ENCODE assay signal across 15 cellular contexts in the genomic region with DNA sequence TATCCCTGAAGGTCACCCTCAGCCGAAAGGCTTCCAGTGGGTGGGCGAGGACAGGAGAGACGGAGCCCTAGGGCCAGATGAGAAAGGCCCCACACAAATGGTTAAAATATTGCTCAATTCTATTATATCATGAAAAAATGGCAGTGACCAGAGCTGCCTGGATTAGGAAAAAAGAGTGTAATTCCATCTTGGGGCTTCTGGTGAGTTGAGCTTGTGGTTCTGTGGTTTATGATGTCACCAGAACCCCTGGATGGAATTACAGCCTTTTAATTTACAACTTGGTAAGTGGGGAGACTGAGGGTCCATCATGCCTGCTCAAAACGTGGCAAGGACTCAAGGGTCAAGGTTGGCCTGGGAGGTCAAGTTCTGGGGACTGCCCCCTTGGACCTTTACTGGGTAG. TPM values are rescaled to one million over a fixed set of nuclear protein-coding genes. Genes with fewer than 3 reads are reported as not detected.
A peak's percentile ranks its signal among the peaks of the same experiment; 100 is the strongest.
DNase-seq lines count a peak whose midpoint lies in the region; ATAC-seq, FAIRE-seq and TF ChIP-seq lines count a peak whose summit lies in the region.
"Had no signal": no experiment of that assay in that cellular context is flagged by ENCODE, and none has a peak within 500 bp of the region (broad histone marks: within the 10 kb centered on the region; RNA-seq: fewer than 3 reads in every experiment).

No MANE protein-coding gene starts in this region.

- H3K9me3 Mint-ChIP-seq in WTC11: peaks cover 12% of the 10 kb centered on the region
- H3K9me3 Mint-ChIP-seq: H9 had no signal

- H3K27ac Mint-ChIP-seq in WTC11: no peak overlapping the region
- H3K27ac Mint-ChIP-seq: H9 had no signal

- CTCF ChIA-PET in WTC11 (lab: Charles Lee): interaction anchor here (0.7 to 3.0 kb wide), 3 partner anchors 13 to 198 kb away, joined by 3 to 11 read pairs (median 4); no protein-coding TSS in a partner anchor

- H3K4me1 Mint-ChIP-seq in WTC11: no peaks in the 10 kb centered on the region
- H3K4me1 Mint-ChIP-seq: H9 had no signal

- TF ChIP-seq CTCF in AG10803 (conservative IDR thresholded peaks at IDR 0.05; ENCODE audit: low read length) (no peak), WTC11 (IDR thresholded peaks at IDR 0.05) (no peak), body of pancreas (IDR thresholded peaks at IDR 0.05) (no peak)

- intact Hi-C loops in body of pancreas (cut with DNase I): no loop called here

- no peak overlapping the region for H3K4me3 Mint-ChIP-seq in WTC11
- H3K4me3 Mint-ChIP-seq: H9 had no signal

- WGBS in body of pancreas, 2 donors: 74 to 80% methylated on average over 4 of the region's 4 CpGs

- POLR2A ChIA-PET in WTC11 (lab: Charles Lee): interaction anchor here (0.7 kb wide), 1 partner anchor 91 kb away, joined by 6 read pairs; no protein-coding TSS in a partner anchor

- H3K4me1 ChIP-seq in body of pancreas: no peaks in the 10 kb centered on the region

- H3K9me3 ChIP-seq in body of pancreas: no peaks in the 10 kb centered on the region

- peak; percentile 6 for DNase-seq in AG10803 (ENCODE audit: low read depth)
- DNase-seq in HTR-8/SVneo (ENCODE audit: insufficient read length, low spot score): peak; percentile 8
- peak; percentile 67 for DNase-seq in amniotic epithelial cell (ENCODE audit: low read depth)
- DNase-seq in glomerular visceral epithelial cell (ENCODE audit: extremely low spot score): peak; percentile 59
- no peak for DNase-seq in WTC11 (ENCODE audit: low spot score)
- DNase-seq in NCI-H2029 treated with DMSO at 0.1 percent for 48 hours (lab: John Stamatoyannopoulos, UW): no peak
- DNase-seq in body of pancreas: no peak
- DNase-seq: DND-41, H9, NCI-H1092, NCI-H2227 treated with DMSO at 0.1 percent for 48 hours, NCI-H524 treated with DMSO at 0.1 percent for 48 hours had no signal

- no peak overlapping the region for H3K4me3 ChIP-seq in AG10803 (ENCODE audit: low read length)
- no peak overlapping the region for H3K4me3 ChIP-seq in body of pancreas

- H3K27me3 Mint-ChIP-seq in WTC11 (ENCODE audit: low read depth): peaks cover 19% of the 10 kb centered on the region

- H3K36me3 ChIP-seq in body of pancreas (replicated peaks in 1 of 2; ENCODE audit: insufficient read depth in 1 of 2, low read depth in 2 of 2): no peaks in the 10 kb centered on the region

- no peak for ATAC-seq in WTC11
- no peak for ATAC-seq in GM19324 (IDR thresholded peaks at IDR 0.05; ENCODE audit: low FRiP score, unreplicated experiment)
- no peak for ATAC-seq in body of pancreas

- no peaks in the 10 kb centered on the region for H3K27me3 ChIP-seq in body of pancreas

- FAIRE-seq in HTR-8/SVneo (lab: Jason Lieb, UNC): no peak

- H3K27ac ChIP-seq in body of pancreas: no peak overlapping the region
- H3K27ac ChIP-seq: C4-2B, HL-60 had no signal

- no peaks in the 10 kb centered on the region for H3K36me3 Mint-ChIP-seq in WTC11

- no peak for TF ChIP-seq POLR2A in body of pancreas (IDR thresholded peaks at IDR 0.05)

TF ChIP-seq in WTC11, 78 proteins besides CTCF, POLR2A, EP300 and RAD21:
- TF ChIP-seq ZNF232 (CRISPR knock-in tag; IDR thresholded peaks at IDR 0.05) (no peak), GTF2I (CRISPR knock-in tag; conservative IDR thresholded peaks at IDR 0.05) (no peak), SP1 (CRISPR knock-in tag; conservative IDR thresholded peaks at IDR 0.05) (no peak), ZBTB21 (CRISPR knock-in tag; IDR thresholded peaks at IDR 0.05; ENCODE audit: borderline replicate concordance) (no peak), USF1 (CRISPR knock-in tag; IDR thresholded peaks at IDR 0.05) (no peak)

RNA-seq across cellular contexts. Expression of gene STC2, which starts 55.5 kb away (rescaled TPM):
- total RNA-seq in WTC11 (2021): 38.5 to 57.0 TPM (median 38.5 TPM) in 3 replicates
- 10 to 100 TPM in 1 of 2 donors, 1 to 10 TPM in 1; 9.9 to 35.0 TPM for total RNA-seq in body of pancreas

Comparison
In these comparisons a context has a peak if more than half of its experiments do, and no peak if none do; other contexts are left out.
1. DNase-seq: peak in AG10803 (single experiment), HTR-8/SVneo (single experiment), amniotic epithelial cell (single experiment) and glomerular visceral epithelial cell (single experiment); none in WTC11 (single experiment), NCI-H2029 treated with DMSO at 0.1 percent for 48 hours (single experiment) and body of pancreas (0 of 4).